ENCODE assay signal across 26 cellular contexts in genomic region chrX:139776614-139777013, GRCh38.
"Had no signal": no experiment of that assay in that cellular context is flagged by ENCODE, and none has a peak within 500 bp of the region (broad histone marks: within the 10 kb centered on the region; RNA-seq: fewer than 3 reads in every experiment).

No MANE protein-coding gene starts in this region.

- H3K27ac Mint-ChIP-seq: activated naive CD4-positive, alpha-beta T cell treated with anti-CD3 and anti-CD28 coated beads for 36 hours; activated naive CD8-positive, alpha-beta T cell treated with anti-CD3 and anti-CD28 coated beads, Interleukin-2, amount 10 ng/mL, durations not matched to agents 7 days and 5 days had no signal

- H3K4me3 ChIP-seq: ascending aorta, body of pancreas, MG63, Peyer's patch, SJCRH30 had no signal

- H3K4me3 Mint-ChIP-seq: activated naive CD4-positive, alpha-beta T cell treated with anti-CD3 and anti-CD28 coated beads for 36 hours; activated naive CD8-positive, alpha-beta T cell treated with anti-CD3 and anti-CD28 coated beads, Interleukin-2, amount 10 ng/mL, durations not matched to agents 7 days and 5 days; activated T-cell treated with anti-CD3 and anti-CD28 coated beads, Interleukin-2, amount 50 U/mL, for 4 hours had no signal

- H3K9me3 Mint-ChIP-seq: activated T-cell treated with anti-CD3 and anti-CD28 coated beads, Interleukin-2, amount 50 U/mL, for 4 hours had no signal

- DNase-seq: activated CD4-positive, alpha-beta T cell treated with anti-CD3 and anti-CD28 coated beads for 48 hours; activated CD4-positive, alpha-beta T cell treated with anti-CD3 and anti-CD28 coated beads, Interleukin-2, amount 50 U/mL, for 4 hours; activated CD4-positive, CD25-positive, alpha-beta regulatory T cell treated with anti-CD3 and anti-CD28 coated beads, Interleukin-2, amount 50 U/mL, for 72 hours; activated CD8-positive, alpha-beta memory T cell treated with anti-CD3 and anti-CD28 coated beads for 24 hours; activated effector memory CD4-positive, alpha-beta T cell treated with anti-CD3 and anti-CD28 coated beads, Interleukin-2, amount 50 U/mL, for 16 hours; activated naive CD4-positive, alpha-beta T cell treated with anti-CD3 and anti-CD28 coated beads for 36 hours; activated naive CD8-positive, alpha-beta T cell treated with anti-CD3 and anti-CD28 coated beads, Interleukin-2, amount 10 ng/mL, durations not matched to agents 7 days and 5 days; activated T-cell treated with anti-CD3 and anti-CD28 coated beads, Interleukin-2, amount 50 U/mL, for 4 hours; amniotic stem cell; body of pancreas; central memory CD4-positive, alpha-beta T cell; MG63; MV-4-11; NCI-H1105; NCI-H1436; NCI-H1694 treated with DMSO at 0.1 percent for 48 hours; NCI-H2029 treated with DMSO at 0.1 percent for 48 hours; NCI-H510A treated with DMSO at 0.1 percent for 48 hours; NCI-H69; NK-92 treated with Interleukin-12 subunit alpha and Interleukin-12 subunit beta, amount 100 ng/mL, for 24 hours; Peyer's patch; Right ventricle myocardium superior; SJCRH30; SK-N-SH; T-helper 1 cell had no signal

- ATAC-seq: activated T-cell treated with anti-CD3 and anti-CD28 coated beads, Interleukin-2, amount 50 U/mL, for 4 hours; body of pancreas had no signal

- H3K27me3 Mint-ChIP-seq: activated naive CD8-positive, alpha-beta T cell treated with anti-CD3 and anti-CD28 coated beads, Interleukin-2, amount 10 ng/mL, durations not matched to agents 7 days and 5 days had no signal
